1 cellular context compared by ENCODE assay signal in the genomic region with DNA sequence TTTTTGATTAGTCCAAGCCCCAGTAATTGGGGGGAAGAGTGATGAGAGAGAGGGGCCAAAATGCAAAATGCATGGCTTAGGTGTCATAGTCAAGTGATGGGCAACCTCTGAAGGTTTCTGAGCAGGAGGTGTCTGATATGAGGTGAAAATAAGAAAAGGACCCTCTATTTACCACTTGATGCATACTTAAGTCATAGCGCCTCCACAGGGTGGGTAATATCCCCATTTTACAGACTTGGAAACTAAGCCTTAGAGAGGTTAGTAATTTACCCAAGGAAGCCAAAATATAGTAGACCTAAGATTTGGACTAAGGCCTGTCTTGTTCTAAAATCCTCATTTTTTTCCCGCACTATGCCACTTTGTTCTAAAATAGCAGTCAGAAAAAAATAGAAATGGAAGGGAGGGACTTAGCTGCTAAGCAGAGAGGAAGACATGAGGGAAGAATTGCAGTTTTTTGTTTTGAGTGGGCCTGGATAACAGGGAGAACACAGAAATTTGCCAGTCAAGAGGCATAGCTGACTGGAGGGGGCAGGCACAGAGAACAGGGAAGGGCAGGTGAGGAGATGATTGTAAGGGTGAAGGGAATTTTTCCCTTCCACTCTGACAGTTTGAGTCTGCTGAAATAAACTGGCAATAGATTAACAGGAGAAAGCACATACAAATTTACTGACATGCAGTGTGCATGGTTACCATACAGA.
TF ChIP-seq lines count a peak whose summit lies in the region.

No MANE protein-coding gene starts in this region.

TF ChIP-seq in HepG2, 621 proteins besides CTCF, POLR2A, EP300 and RAD21:
- TF ChIP-seq ZNF629 (CRISPR knock-in tag; conservative IDR thresholded peaks at IDR 0.05) (peak; percentile 88), TCF12 (IDR thresholded peaks at IDR 0.05) (no peak), TCF12 (CRISPR knock-in tag; IDR thresholded peaks at IDR 0.05) (no peak), ZNF496 (CRISPR knock-in tag; IDR thresholded peaks at IDR 0.05; ENCODE audit: insufficient replicate concordance) (no peak)
